14 cellular contexts compared by ENCODE assay signal in the genomic region with DNA sequence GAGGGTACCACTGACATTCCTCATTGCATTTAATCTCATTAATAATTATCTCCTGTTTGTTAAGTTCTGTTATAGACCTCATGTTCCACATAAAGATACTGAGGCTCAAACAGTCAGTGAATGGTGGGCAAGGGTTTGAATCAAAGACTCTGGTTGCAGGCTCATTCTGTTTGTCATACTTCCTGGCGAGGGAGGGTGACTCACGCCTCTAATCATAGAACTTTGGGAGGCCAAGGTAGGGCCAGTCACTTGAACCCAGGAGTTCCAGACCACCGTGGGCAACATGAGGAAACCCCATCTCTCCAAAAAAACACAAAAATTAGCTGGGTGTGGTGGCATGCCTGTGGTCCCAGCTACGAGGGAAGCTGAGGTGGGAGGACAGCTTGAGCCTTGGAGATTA.
"Had no signal": no experiment of that assay in that cellular context is flagged by ENCODE, and none has a peak within 500 bp of the region (broad histone marks: within the 10 kb centered on the region; RNA-seq: fewer than 3 reads in every experiment).

No MANE protein-coding gene starts in this region.

- DNase-seq: activated CD4-positive, alpha-beta memory T cell treated with anti-CD3 and anti-CD28 coated beads, Interleukin-2, amount 10 ng/mL, durations not matched to agents 7 days and 5 days; activated CD8-positive, alpha-beta memory T cell treated with anti-CD3 and anti-CD28 coated beads, Interleukin-2, amount 50 U/mL, for 48 hours; activated naive CD4-positive, alpha-beta T cell treated with anti-CD3 and anti-CD28 coated beads, Interleukin-2, amount 50 U/mL, for 16 hours; amygdala; esophagus squamous epithelium; foreskin keratinocyte; head of caudate nucleus; left colon; naive thymus-derived CD8-positive, alpha-beta T cell; occipital lobe; right cardiac atrium; small intestine; stimulated activated naive B cell treated with anti-CD40 and anti-IgM and Interleukin-4, amounts not matched to agents 10 μg/mL and 1 μg/mL and 100 μg/mL, for 72 hours; T-helper 17 cell had no signal

- H3K4me3 ChIP-seq: esophagus squamous epithelium had no signal
